Comparison of ENCODE assay signal across 8 cellular contexts in genomic region chr10:73647875-73648228, GRCh38. TPM values are rescaled to one million over a fixed set of nuclear protein-coding genes. Genes with fewer than 3 reads are reported as not detected.
DNase-seq lines count a peak whose midpoint lies in the region; ATAC-seq and TF ChIP-seq lines count a peak whose summit lies in the region.

No MANE protein-coding gene starts in this region.

- H3K27ac Mint-ChIP-seq in CD4-positive, alpha-beta memory T cell: peak overlapping the region in 1 of 7 donors; percentile 18
- H3K27ac Mint-ChIP-seq in T-helper 17 cell (peak overlapping the region; percentile 32), progenitor cell of endocrine pancreas (no peak overlapping the region)

- peak overlapping the region in 1 of 2 donors; percentile 54 for H3K4me3 ChIP-seq in CD4-positive, alpha-beta memory T cell (ENCODE audit: low read length in 2 of 2)
- H3K4me3 ChIP-seq in foreskin fibroblast (ENCODE audit: low read depth in 1 of 2, low read length in 2 of 2): peak overlapping the region; percentile 40 to 55

- intact Hi-C loops in CD4-positive, alpha-beta memory T cell (cut with micrococcal nuclease): no loop called here

- H3K36me3 ChIP-seq in CD4-positive, alpha-beta memory T cell (ENCODE audit: insufficient read depth, low read length): no peaks in the 10 kb centered on the region

- no peaks in the 10 kb centered on the region for H3K9me3 Mint-ChIP-seq in CD4-positive, alpha-beta memory T cell
- H3K9me3 Mint-ChIP-seq in progenitor cell of endocrine pancreas (ENCODE audit: low read depth): no peaks in the 10 kb centered on the region

- no peaks in the 10 kb centered on the region for H3K27me3 ChIP-seq in CD4-positive, alpha-beta memory T cell (ENCODE audit: insufficient read depth, low read length)

- peak; percentile 22 for ATAC-seq in T-helper 17 cell
- no peak for ATAC-seq in HG03025 (IDR thresholded peaks at IDR 0.05; ENCODE audit: low FRiP score, unreplicated experiment)
- ATAC-seq in GM21619 (IDR thresholded peaks at IDR 0.05; ENCODE audit: unreplicated experiment): no peak

- no peaks in the 10 kb centered on the region for H3K4me1 ChIP-seq in CD4-positive, alpha-beta memory T cell (ENCODE audit: insufficient read depth, low read length)

- H3K27ac ChIP-seq in CD4-positive, alpha-beta memory T cell (ENCODE audit: low read depth, low read length): peak overlapping the region; percentile 10

- H3K4me3 Mint-ChIP-seq in CD4-positive, alpha-beta memory T cell: peak overlapping the region; percentile 29 to 81 (median 52)
- H3K4me3 Mint-ChIP-seq in T-helper 17 cell (peak overlapping the region; percentile 87), progenitor cell of endocrine pancreas (ENCODE audit: low read depth) (peak overlapping the region; percentile 72)

- H3K27me3 Mint-ChIP-seq in CD4-positive, alpha-beta memory T cell: peaks cover 10 to 15% of the 10 kb centered on the region in 2 donors
- H3K27me3 Mint-ChIP-seq in T-helper 17 cell: peaks cover 36% of the 10 kb centered on the region
- H3K27me3 Mint-ChIP-seq in progenitor cell of endocrine pancreas: peaks cover 10% of the 10 kb centered on the region

- CTCF ChIA-PET in CD4-positive, alpha-beta memory T cell (lab: Charles Lee; ENCODE audit: partially characterized antibody): interaction anchor here (0.6 to 12.2 kb wide), 3 partner anchors 23 to 136 kb away, joined by 3 to 312 read pairs (median 4); no protein-coding TSS in a partner anchor

- TF ChIP-seq CTCF in foreskin fibroblast (IDR thresholded peaks at IDR 0.05; ENCODE audit: low read depth, low read length) (no peak), progenitor cell of endocrine pancreas (IDR thresholded peaks at IDR 0.05; ENCODE audit: unreplicated experiment) (no peak)

- no peak for DNase-seq in CD4-positive, alpha-beta memory T cell
- DNase-seq in T-helper 17 cell (no peak), foreskin fibroblast (no peak), progenitor cell of endocrine pancreas (ENCODE audit: low spot score, unreplicated experiment) (no peak), NCI-H510A treated with DMSO at 0.1 percent for 48 hours (lab: John Stamatoyannopoulos, UW) (no peak), NCI-H1092 treated with DMSO at 0.1 percent for 48 hours (lab: John Stamatoyannopoulos, UW) (no peak)

- no peaks in the 10 kb centered on the region for H3K36me3 Mint-ChIP-seq in CD4-positive, alpha-beta memory T cell
- H3K36me3 Mint-ChIP-seq in T-helper 17 cell (ENCODE audit: low read depth) (peaks cover 3% of the 10 kb centered on the region), progenitor cell of endocrine pancreas (ENCODE audit: insufficient read depth) (no peaks in the 10 kb centered on the region)

- POLR2A ChIA-PET in CD4-positive, alpha-beta memory T cell (lab: Charles Lee; ENCODE audit: partially characterized antibody): interaction anchor here (0.5 to 1.1 kb wide), 2 partner anchors 153 to 401 kb away, joined by 3 to 4 read pairs; no protein-coding TSS in a partner anchor

- no peaks in the 10 kb centered on the region for H3K9me3 ChIP-seq in CD4-positive, alpha-beta memory T cell (ENCODE audit: control insufficient read depth in 1 of 2, low read length in 2 of 2)
- no peaks in the 10 kb centered on the region for H3K9me3 ChIP-seq in T-helper 17 cell (ENCODE audit: control insufficient read depth, low read length, poor library complexity, severe bottlenecking)

- H3K4me1 Mint-ChIP-seq in CD4-positive, alpha-beta memory T cell: peaks cover 6 to 8% (median 7%) of the 10 kb centered on the region in 4 donors
- H3K4me1 Mint-ChIP-seq in T-helper 17 cell: peaks cover 16% of the 10 kb centered on the region
- H3K4me1 Mint-ChIP-seq in progenitor cell of endocrine pancreas (ENCODE audit: low read depth): peaks cover 9% of the 10 kb centered on the region

RNA-seq across cellular contexts. Expression of gene MYOZ1, which starts 6.6 kb away (rescaled TPM):
- not detected for total RNA-seq in CD4-positive, alpha-beta memory T cell
- not detected for polyA plus RNA-seq in CD4-positive, alpha-beta memory T cell
- total RNA-seq in T-helper 17 cell: not detected
- total RNA-seq in progenitor cell of endocrine pancreas: 0.31 TPM in 1 of 2 replicates, not detected in the other

RNA-seq across cellular contexts. Expression of gene SYNPO2L, which starts 8.0 kb away (rescaled TPM):
- not detected for total RNA-seq in CD4-positive, alpha-beta memory T cell
- polyA plus RNA-seq in CD4-positive, alpha-beta memory T cell: not detected
- total RNA-seq in T-helper 17 cell: under 1 TPM in 1 of 2 donors, not detected in 1; 0.08 TPM
- 0.07 TPM in 1 of 2 replicates, not detected in the other for total RNA-seq in progenitor cell of endocrine pancreas

RNA-seq across cellular contexts. Expression of gene AGAP5, which starts 50.1 kb away (rescaled TPM):
- total RNA-seq in CD4-positive, alpha-beta memory T cell: 10 to 100 TPM; 13.6 to 15.3 TPM
- polyA plus RNA-seq in CD4-positive, alpha-beta memory T cell: under 1 TPM in 1 of 2 donors, not detected in 1; 0.15 TPM
- total RNA-seq in T-helper 17 cell (1 to 10 TPM; 7.7 to 8.2 TPM), progenitor cell of endocrine pancreas (15.5 and 17.3 TPM in 2 replicates)

RNA-seq across cellular contexts. Expression of gene USP54, which starts 56.7 kb away (rescaled TPM):
- 1 to 10 TPM; 7.4 to 7.6 TPM for total RNA-seq in CD4-positive, alpha-beta memory T cell
- 1 to 10 TPM in 1 of 2 donors, under 1 TPM in 1; 0.04 to 1.4 TPM for polyA plus RNA-seq in CD4-positive, alpha-beta memory T cell
- total RNA-seq in T-helper 17 cell: 1 to 10 TPM; 3.6 TPM
- 79.0 and 83.8 TPM in 2 replicates for total RNA-seq in progenitor cell of endocrine pancreas
